In the genomic region with DNA sequence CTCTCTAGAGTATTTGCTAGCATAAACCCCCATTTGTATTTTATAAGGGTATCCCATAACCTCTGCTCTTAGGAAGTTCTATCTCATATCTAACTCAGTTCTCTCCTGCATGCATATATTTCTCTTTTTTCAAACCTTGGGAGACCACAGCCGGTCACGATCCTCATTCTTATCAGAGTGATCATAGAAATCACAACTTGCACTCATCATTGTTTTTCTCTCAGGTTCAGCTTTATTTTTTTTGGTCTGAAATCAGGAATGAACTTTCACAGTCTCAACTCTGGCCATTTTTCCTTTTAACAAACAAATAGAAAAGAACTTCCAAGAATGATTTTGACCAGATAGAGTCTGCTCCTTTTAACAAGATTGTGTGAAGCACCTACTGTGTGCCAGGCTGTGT, we compare ENCODE assay signal across 1 cellular context.
TF ChIP-seq lines count a peak whose summit lies in the region.

No MANE protein-coding gene starts in this region.

TF ChIP-seq in SK-N-SH, 30 proteins besides CTCF, POLR2A, EP300 and RAD21 (continued from another document):
- TF ChIP-seq, protein P1, sequence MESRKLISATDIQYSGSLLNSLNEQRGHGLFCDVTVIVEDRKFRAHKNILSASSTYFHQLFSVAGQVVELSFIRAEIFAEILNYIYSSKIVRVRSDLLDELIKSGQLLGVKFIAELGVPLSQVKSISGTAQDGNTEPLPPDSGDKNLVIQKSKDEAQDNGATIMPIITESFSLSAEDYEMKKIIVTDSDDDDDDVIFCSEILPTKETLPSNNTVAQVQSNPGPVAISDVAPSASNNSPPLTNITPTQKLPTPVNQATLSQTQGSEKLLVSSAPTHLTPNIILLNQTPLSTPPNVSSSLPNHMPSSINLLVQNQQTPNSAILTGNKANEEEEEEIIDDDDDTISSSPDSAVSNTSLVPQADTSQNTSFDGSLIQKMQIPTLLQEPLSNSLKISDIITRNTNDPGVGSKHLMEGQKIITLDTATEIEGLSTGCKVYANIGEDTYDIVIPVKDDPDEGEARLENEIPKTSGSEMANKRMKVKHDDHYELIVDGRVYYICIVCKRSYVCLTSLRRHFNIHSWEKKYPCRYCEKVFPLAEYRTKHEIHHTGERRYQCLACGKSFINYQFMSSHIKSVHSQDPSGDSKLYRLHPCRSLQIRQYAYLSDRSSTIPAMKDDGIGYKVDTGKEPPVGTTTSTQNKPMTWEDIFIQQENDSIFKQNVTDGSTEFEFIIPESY (IDR thresholded peaks at IDR 0.05; ENCODE audit: borderline replicate concordance, low read depth), result no peak
- TF ChIP-seq MEF2A (IDR thresholded peaks at IDR 0.05; ENCODE audit: borderline replicate concordance, low read depth) (no peak), JUND (IDR thresholded peaks at IDR 0.05) (no peak), RXRA (IDR thresholded peaks at IDR 0.05; ENCODE audit: borderline replicate concordance, low read depth) (no peak), FOXM1 (IDR thresholded peaks at IDR 0.05; ENCODE audit: low read depth) (no peak), RFX5 (IDR thresholded peaks at IDR 0.05; ENCODE audit: low read length) (no peak), TAF1 (IDR thresholded peaks at IDR 0.05; ENCODE audit: borderline replicate concordance, low read depth, low read length) (no peak), POLR2AphosphoS5 (IDR thresholded peaks at IDR 0.05; ENCODE audit: low read depth, low read length) (no peak), TEAD4 (IDR thresholded peaks at IDR 0.05; ENCODE audit: borderline replicate concordance, insufficient read depth) (no peak), NRF1 (IDR thresholded peaks at IDR 0.05; ENCODE audit: low read depth, low read length) (no peak), NFIC (IDR thresholded peaks at IDR 0.05; ENCODE audit: borderline replicate concordance) (no peak)
- TF ChIP-seq, protein P2, sequence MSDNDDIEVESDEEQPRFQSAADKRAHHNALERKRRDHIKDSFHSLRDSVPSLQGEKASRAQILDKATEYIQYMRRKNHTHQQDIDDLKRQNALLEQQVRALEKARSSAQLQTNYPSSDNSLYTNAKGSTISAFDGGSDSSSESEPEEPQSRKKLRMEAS (IDR thresholded peaks at IDR 0.05; ENCODE audit: low read depth), result no peak
- TF ChIP-seq, protein P3, sequence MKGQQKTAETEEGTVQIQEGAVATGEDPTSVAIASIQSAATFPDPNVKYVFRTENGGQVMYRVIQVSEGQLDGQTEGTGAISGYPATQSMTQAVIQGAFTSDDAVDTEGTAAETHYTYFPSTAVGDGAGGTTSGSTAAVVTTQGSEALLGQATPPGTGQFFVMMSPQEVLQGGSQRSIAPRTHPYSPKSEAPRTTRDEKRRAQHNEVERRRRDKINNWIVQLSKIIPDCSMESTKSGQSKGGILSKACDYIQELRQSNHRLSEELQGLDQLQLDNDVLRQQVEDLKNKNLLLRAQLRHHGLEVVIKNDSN (IDR thresholded peaks at IDR 0.05; ENCODE audit: borderline replicate concordance, low read depth), result no peak
